Comparison of ENCODE assay signal across 33 cellular contexts in genomic region chr1:233010164-233010563, GRCh38. TPM values are rescaled to one million over a fixed set of nuclear protein-coding genes. Genes with fewer than 3 reads are reported as not detected.
DNase-seq lines count a peak whose midpoint lies in the region; ATAC-seq and TF ChIP-seq lines count a peak whose summit lies in the region.
"Had no signal": no experiment of that assay in that cellular context is flagged by ENCODE, and none has a peak within 500 bp of the region (broad histone marks: within the 10 kb centered on the region; RNA-seq: fewer than 3 reads in every experiment).

No MANE protein-coding gene starts in this region.

- peaks cover 4% of the 10 kb centered on the region; the same call in 1 of the 2 replicates for H3K27me3 Mint-ChIP-seq in HFFc6 (ENCODE audit: insufficient read depth)
- H3K27me3 Mint-ChIP-seq: activated CD4-positive, alpha-beta memory T cell treated with anti-CD3 and anti-CD28 coated beads for 36 hours; activated naive CD4-positive, alpha-beta T cell treated with anti-CD3 and anti-CD28 coated beads, Interleukin-2, amount 10 ng/mL, durations not matched to agents 7 days and 5 days; CD4-positive, alpha-beta T cell; memory B cell; stimulated activated naive CD8-positive, alpha-beta T cell treated with anti-CD3 and anti-CD28 coated beads, Interleukin-15, Interleukin-2, amounts not matched to agents 100 ng/mL and 50 ng/mL, for 24 hours had no signal

- peaks cover 37% of the 10 kb centered on the region for H3K4me1 Mint-ChIP-seq in HFFc6 (ENCODE audit: low read depth)
- H3K4me1 Mint-ChIP-seq: activated naive CD4-positive, alpha-beta T cell treated with anti-CD3 and anti-CD28 coated beads, Interleukin-2, amount 10 ng/mL, durations not matched to agents 7 days and 5 days; immature natural killer cell; memory B cell had no signal

- H3K4me3 Mint-ChIP-seq in HFFc6, result no peak overlapping the region
- H3K4me3 Mint-ChIP-seq: activated CD4-positive, alpha-beta memory T cell treated with anti-CD3 and anti-CD28 coated beads for 36 hours; activated naive CD4-positive, alpha-beta T cell treated with anti-CD3 and anti-CD28 coated beads, Interleukin-2, amount 10 ng/mL, durations not matched to agents 7 days and 5 days; CD4-positive, alpha-beta T cell; immature natural killer cell; memory B cell; neural crest cell; stimulated activated naive CD8-positive, alpha-beta T cell treated with anti-CD3 and anti-CD28 coated beads, Interleukin-15, Interleukin-2, amounts not matched to agents 100 ng/mL and 50 ng/mL, for 24 hours had no signal

- TF ChIP-seq CTCF in HFFc6 (IDR thresholded peaks at IDR 0.05), result no peak
- no peak for TF ChIP-seq CTCF in astrocyte of the spinal cord (IDR thresholded peaks at IDR 0.05; ENCODE audit: low read depth, low read length)

- ATAC-seq in HG03039 (IDR thresholded peaks at IDR 0.05; ENCODE audit: unreplicated experiment) (no peak), HG03520 (IDR thresholded peaks at IDR 0.05; ENCODE audit: unreplicated experiment) (no peak)
- ATAC-seq: GM12878, left colon had no signal

- in situ Hi-C loops in astrocyte of the spinal cord (cut with HindIII; ENCODE audit: low sequenced_read_pairs), result no loop called here

- peaks cover 30% of the 10 kb centered on the region for H3K36me3 Mint-ChIP-seq in HFFc6 (ENCODE audit: low read depth)

- no peaks in the 10 kb centered on the region for H3K9me3 Mint-ChIP-seq in HFFc6
- H3K9me3 Mint-ChIP-seq: activated CD4-positive, alpha-beta memory T cell treated with anti-CD3 and anti-CD28 coated beads for 36 hours; activated naive CD4-positive, alpha-beta T cell treated with anti-CD3 and anti-CD28 coated beads, Interleukin-2, amount 10 ng/mL, durations not matched to agents 7 days and 5 days; CD4-positive, alpha-beta T cell; immature natural killer cell; memory B cell; neural crest cell; stimulated activated naive CD8-positive, alpha-beta T cell treated with anti-CD3 and anti-CD28 coated beads, Interleukin-15, Interleukin-2, amounts not matched to agents 100 ng/mL and 50 ng/mL, for 24 hours had no signal

- DNase-seq in A172 (ENCODE audit: low spot score) (peak; percentile 34), HFFc6 (peak; percentile 33), RPMI7951 (ENCODE audit: low read depth) (peak; percentile 83), astrocyte of the spinal cord (ENCODE audit: low read depth, low spot score) (peak; percentile 13), SIG-M5 (lab: John Stamatoyannopoulos, UW) (no peak), NCI-H146 treated with DMSO at 0.1 percent for 48 hours (lab: John Stamatoyannopoulos, UW; ENCODE audit: unreplicated experiment) (no peak)
- DNase-seq: 8988T; activated CD4-positive, alpha-beta memory T cell treated with anti-CD3 and anti-CD28 coated beads for 36 hours; activated CD4-positive, CD25-positive, alpha-beta regulatory T cell treated with anti-CD3 and anti-CD28 coated beads, Interleukin-2, amount 50 U/mL, for 72 hours; activated naive CD4-positive, alpha-beta T cell treated with anti-CD3 and anti-CD28 coated beads, Interleukin-2, amount 10 ng/mL, durations not matched to agents 7 days and 5 days; amygdala; CD4-positive, alpha-beta T cell; colonic mucosa; effector CD4-positive, alpha-beta T cell; GOT3; immature natural killer cell; KBM-7; left colon; MM.1S; NCI-H1436 treated with DMSO at 0.1 percent for 48 hours; NCI-H2107; NCI-H82; stimulated activated CD8-positive, alpha-beta memory T cell treated with anti-CD3 and anti-CD28 coated beads, Interleukin-4, amount 100 ng/mL, for 48 hours; T-helper 1 cell; testis had no signal

- H3K4me3 ChIP-seq in astrocyte of the spinal cord (ENCODE audit: low read depth, low read length), result no peak overlapping the region
- H3K4me3 ChIP-seq: cardiac muscle cell, colonic mucosa, GM12878, right atrium auricular region, testis had no signal

- H3K27ac Mint-ChIP-seq in HFFc6, result no peak overlapping the region
- H3K27ac Mint-ChIP-seq: activated CD4-positive, alpha-beta memory T cell treated with anti-CD3 and anti-CD28 coated beads for 36 hours; CD4-positive, alpha-beta T cell; immature natural killer cell; memory B cell; stimulated activated naive CD8-positive, alpha-beta T cell treated with anti-CD3 and anti-CD28 coated beads, Interleukin-15, Interleukin-2, amounts not matched to agents 100 ng/mL and 50 ng/mL, for 24 hours had no signal

RNA-seq across cellular contexts. Expression of gene NTPCR, which starts 59.8 kb away (rescaled TPM):
- total RNA-seq in A172 (2014; rRNA removed; shearing (Covaris generic)), result 72.1 and 87.8 TPM in 2 replicates
- total RNA-seq in HFFc6 (2021; fragmentation: NEBNext Ultra II Directional; extraction: Animal tissue kit (Norgen Biotek cat#: 25700)), result 10 to 100 TPM; 25.5 to 31.8 (median 28.2) TPM
- 18.1 and 24.2 TPM in 2 replicates for total RNA-seq in RPMI7951 (2014; rRNA removed; shearing (Covaris generic))

Comparison
In these comparisons a context has a peak if more than half of its experiments do, and no peak if none do; other contexts are left out.
1. DNase-seq: peak in A172 (single experiment), HFFc6 (single experiment), RPMI7951 (single experiment) and astrocyte of the spinal cord (single experiment); none in SIG-M5 (single experiment) and NCI-H146 treated with DMSO at 0.1 percent for 48 hours (single experiment).